ENCODE assay signal across 6 cellular contexts in the genomic region with DNA sequence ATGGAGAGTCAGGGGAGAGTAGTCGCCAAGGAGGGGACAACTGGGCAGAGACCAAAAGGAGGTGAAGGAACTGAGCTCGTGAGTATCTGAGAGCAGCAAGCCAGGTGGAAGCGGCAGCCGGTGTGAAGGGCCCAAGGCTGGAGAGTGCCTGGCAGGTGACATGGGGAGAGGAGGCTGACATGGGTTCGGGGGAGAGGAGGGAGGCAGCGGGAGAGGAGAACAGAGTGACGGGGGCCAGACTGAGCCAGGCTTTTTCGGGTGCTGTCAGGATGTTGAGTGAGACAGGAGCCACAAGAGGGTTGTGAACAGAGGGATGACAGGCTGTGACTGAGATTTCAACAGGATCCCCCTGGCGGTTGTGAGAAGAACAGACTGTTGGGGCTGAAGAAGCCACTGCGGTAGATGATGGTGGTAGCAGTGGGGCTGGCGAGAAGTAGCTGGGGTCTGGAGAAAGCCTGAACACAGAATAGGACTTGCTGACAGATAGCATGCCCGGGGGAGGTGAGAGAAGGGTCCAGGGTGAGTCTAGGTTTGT.
DNase-seq lines count a peak whose midpoint lies in the region; ATAC-seq and TF ChIP-seq lines count a peak whose summit lies in the region.

No MANE protein-coding gene starts in this region.

- DNase-seq in AML-193 (lab: John Stamatoyannopoulos, UW) (peak; percentile 20 to 36), NAMALWA (ENCODE audit: low spot score) (peak; percentile 37), fibroblast of pulmonary artery (ENCODE audit: low read depth) (peak; percentile 63), D341Med (ENCODE audit: low spot score) (no peak), NCI-H1417 (lab: John Stamatoyannopoulos, UW) (no peak)

- no peak for ATAC-seq in GM21360 (IDR thresholded peaks at IDR 0.05; ENCODE audit: unreplicated experiment)

- peak; percentile 64 for TF ChIP-seq CTCF in fibroblast of pulmonary artery (IDR thresholded peaks at IDR 0.05; ENCODE audit: low read length, missing control alignments)

- no peak overlapping the region for H3K4me3 ChIP-seq in fibroblast of pulmonary artery (replicated peaks; ENCODE audit: low read depth, low read length)

Comparison
In these comparisons a context has a peak if more than half of its experiments do, and no peak if none do; other contexts are left out.
1. DNase-seq: peak in AML-193 (2 of 2), NAMALWA (single experiment) and fibroblast of pulmonary artery (single experiment); none in D341Med (single experiment) and NCI-H1417 (0 of 3).